ENCODE assay signal across 10 cellular contexts in genomic region chr6:13715444-13715883, GRCh38. TPM values are rescaled to one million over a fixed set of nuclear protein-coding genes. Genes with fewer than 3 reads are reported as not detected.
DNase-seq lines count a peak whose midpoint lies in the region; ATAC-seq and TF ChIP-seq lines count a peak whose summit lies in the region.
"Had no signal": no experiment of that assay in that cellular context is flagged by ENCODE, and none has a peak within 500 bp of the region (broad histone marks: within the 10 kb centered on the region; RNA-seq: fewer than 3 reads in every experiment).

No MANE protein-coding gene starts in this region.

- no peak for TF ChIP-seq CTCF in WTC11 (IDR thresholded peaks at IDR 0.05)
- TF ChIP-seq CTCF in prostate gland (IDR thresholded peaks at IDR 0.05) = no peak

- H3K36me3 Mint-ChIP-seq in WTC11 = peaks cover 22% of the 10 kb centered on the region

- DNase-seq in activated T-cell treated with anti-CD3 and anti-CD28 coated beads for 48 hours (ENCODE audit: low read depth) (peak; percentile 35), KBM-7 (peak; percentile 43), WTC11 (ENCODE audit: low spot score) (no peak), prostate gland (ENCODE audit: low spot score) (no peak), DMS53 (lab: John Stamatoyannopoulos, UW) (no peak), nucleus accumbens (lab: John Stamatoyannopoulos, UW) (no peak)
- DNase-seq in activated T-cell treated with anti-CD3 and anti-CD28 coated beads, Interleukin-2, amount 50 U/mL, for 1 hour = no peak
- DNase-seq: caudate nucleus, T1000 had no signal

- POLR2A ChIA-PET in WTC11 (lab: Charles Lee) = no interaction called here

- no peaks in the 10 kb centered on the region for H3K9me3 ChIP-seq in prostate gland

- no peak overlapping the region for H3K4me3 ChIP-seq in prostate gland

- H3K27me3 Mint-ChIP-seq in WTC11 (ENCODE audit: low read depth) = peaks cover 5% of the 10 kb centered on the region; the same call in 1 of the 2 replicates

- peaks cover 25% of the 10 kb centered on the region for H3K9me3 Mint-ChIP-seq in WTC11

- no peak for ATAC-seq in WTC11
- ATAC-seq in HG03439 (IDR thresholded peaks at IDR 0.05; ENCODE audit: unreplicated experiment) = no peak

- intact Hi-C loops in prostate gland (cut with DNase I) = no loop called here

- peaks cover 7% of the 10 kb centered on the region for H3K4me1 Mint-ChIP-seq in WTC11

- WGBS in prostate gland = 90% methylated on average over 3 of the region's 3 CpGs

- TF ChIP-seq POLR2A in prostate gland (IDR thresholded peaks at IDR 0.05) = no peak

- H3K36me3 ChIP-seq in prostate gland = no peaks in the 10 kb centered on the region

- CTCF ChIA-PET in WTC11 (lab: Charles Lee) = no interaction called here

- H3K4me1 ChIP-seq in prostate gland (replicated peaks) = peaks cover 4% of the 10 kb centered on the region

- in situ Hi-C loops in KBM-7 (cut with MboI; ENCODE audit: low pct_unique_long_range_greater_than_20kb, low sequenced_read_pairs) = no loop called here

- no peaks in the 10 kb centered on the region for H3K27me3 ChIP-seq in prostate gland (replicated peaks; ENCODE audit: insufficient read depth)

- no peak overlapping the region for H3K27ac Mint-ChIP-seq in WTC11

- peak overlapping the region; percentile 6 to 39 for H3K27ac ChIP-seq in prostate gland

- H3K4me3 Mint-ChIP-seq in WTC11 = no peak overlapping the region

TF ChIP-seq in WTC11, 78 proteins besides CTCF, POLR2A, EP300 and RAD21:
- TF ChIP-seq GABPB1 (CRISPR knock-in tag; IDR thresholded peaks at IDR 0.05) = peak; percentile 91
- no peak for TF ChIP-seq KAT7 (CRISPR knock-in tag; IDR thresholded peaks at IDR 0.05; ENCODE audit: borderline replicate concordance)

RNA-seq across cellular contexts. Expression of gene RANBP9, which starts 3.8 kb away (rescaled TPM):
- total RNA-seq in WTC11 (2021) (31.5 to 33.4 TPM (median 33.4 TPM) in 3 replicates), prostate gland (10 to 100 TPM; 37.8 to 59.0 TPM)

Comparison
In these comparisons a context has a peak if more than half of its experiments do, and no peak if none do; other contexts are left out.
1. DNase-seq: peak in activated T-cell treated with anti-CD3 and anti-CD28 coated beads for 48 hours (single experiment) and KBM-7 (single experiment); none in activated T-cell treated with anti-CD3 and anti-CD28 coated beads, Interleukin-2, amount 50 U/mL, for 1 hour (single experiment), WTC11 (single experiment), prostate gland (single experiment), DMS53 (single experiment) and nucleus accumbens (0 of 56).